ENCODE assay signal across 8 cellular contexts in genomic region chr3:33113772-33114621, GRCh38. TPM values are rescaled to one million over a fixed set of nuclear protein-coding genes. Genes with fewer than 3 reads are reported as not detected.
DNase-seq lines count a peak whose midpoint lies in the region; ATAC-seq and TF ChIP-seq lines count a peak whose summit lies in the region.

CRTAP (plus strand) TSS chr3:33114014; CDS start chr3:33114078, 64 bp downstream.

- H3K36me3 ChIP-seq in IMR-90 (ENCODE audit: control insufficient read depth, insufficient read depth, low read length) = peaks cover 2% of the 10 kb centered on the region; the same call in 1 of the 2 replicates

- no peak for TF ChIP-seq RAD21 in IMR-90 (IDR thresholded peaks at IDR 0.05; ENCODE audit: low read length)

- peaks cover 8% of the 10 kb centered on the region; the same call in 1 of the 2 replicates for H4K20me1 ChIP-seq in IMR-90 (ENCODE audit: insufficient read depth, low read length)

- peak within 1 kb of the TSS; percentile 57; the same call in 1 of the 2 replicates for H2AK5ac ChIP-seq in IMR-90 (ENCODE audit: low read depth, low read length)

- H3K56ac ChIP-seq in IMR-90 (ENCODE audit: extremely low read depth, insufficient read depth, low read length) = peak within 1 kb of the TSS; percentile 69

- H3K4me1 Mint-ChIP-seq in activated T-helper 17 cell treated with anti-CD3 and anti-CD28 coated beads, Interleukin-2, amount 50 U/mL, for 72 hours = peaks cover 37% of the 10 kb centered on the region
- peaks cover 9 to 19% of the 10 kb centered on the region in 2 donors for H3K4me1 Mint-ChIP-seq in natural killer cell

- H3K36me3 Mint-ChIP-seq in activated T-helper 17 cell treated with anti-CD3 and anti-CD28 coated beads, Interleukin-2, amount 50 U/mL, for 72 hours (ENCODE audit: low read depth) = no peaks in the 10 kb centered on the region
- no peaks in the 10 kb centered on the region for H3K36me3 Mint-ChIP-seq in natural killer cell

- H3K79me1 ChIP-seq in IMR-90 (ENCODE audit: low read depth in 1 of 2, low read length in 2 of 2) = peaks cover 20 to 34% of the 10 kb centered on the region in 2 experiments

- intact Hi-C loops in IMR-90 (cut with micrococcal nuclease) (loop anchor here (1.0 to 5.0 kb wide), 2 partner anchors 17 to 603 kb away; partner anchors contain the start of genes CLASP2, GLB1 and TMPPE), natural killer cell (cut with micrococcal nuclease) (loop anchor here (2.0 to 5.0 kb wide), 2 partner anchors 17 to 328 kb away; partner anchors contain the start of genes GLB1, TMPPE and UBP1)

- H3K27me3 Mint-ChIP-seq in activated T-helper 17 cell treated with anti-CD3 and anti-CD28 coated beads, Interleukin-2, amount 50 U/mL, for 72 hours = no peaks in the 10 kb centered on the region
- no peaks in the 10 kb centered on the region for H3K27me3 Mint-ChIP-seq in natural killer cell (ENCODE audit: low read depth in 2 of 2)

- no peak for TF ChIP-seq POLR2A in IMR-90 (IDR thresholded peaks at IDR 0.05; ENCODE audit: low read depth, low read length)

- DNase-seq in DMS79 (lab: John Stamatoyannopoulos, UW) = peak; percentile 25
- DNase-seq in IMR-90 = peak; percentile 94
- peak; percentile 73 for DNase-seq in RWPE1 (ENCODE audit: low spot score)
- peak; percentile 96 for DNase-seq in fibroblast of mammary gland (ENCODE audit: low read depth)
- DNase-seq in natural killer cell = peak; percentile 77
- peak; percentile 68 to 81 (median 76) for DNase-seq in stimulated activated naive CD4-positive, alpha-beta T cell (lab: John Stamatoyannopoulos, UW)

- no peak within 1 kb of the TSS for H2BK15ac ChIP-seq in IMR-90 (ENCODE audit: low read depth, low read length)

- H4K91ac ChIP-seq in IMR-90 (ENCODE audit: insufficient read depth, low read depth, low read length) = peak within 1 kb of the TSS; percentile 63; the same call in 1 of the 2 replicates

- H3K27me3 ChIP-seq in IMR-90 (ENCODE audit: control insufficient read depth, insufficient read depth, low read length) = no peaks in the 10 kb centered on the region

- peak within 1 kb of the TSS; percentile 53 for H3K14ac ChIP-seq in IMR-90 (replicated peaks; ENCODE audit: low read depth, low read length)

- H3K4me3 ChIP-seq in IMR-90 (ENCODE audit: insufficient read depth, low read depth, low read length) (peak within 1 kb of the TSS; percentile 78), fibroblast of mammary gland (ENCODE audit: control insufficient read depth, low read depth, low read length) (peak within 1 kb of the TSS; percentile 58)

- H3K27ac Mint-ChIP-seq in activated T-helper 17 cell treated with anti-CD3 and anti-CD28 coated beads, Interleukin-2, amount 50 U/mL, for 72 hours = peak within 1 kb of the TSS; percentile 79
- peak within 1 kb of the TSS; percentile 66 to 86 for H3K27ac Mint-ChIP-seq in natural killer cell

- H4K8ac ChIP-seq in IMR-90 (ENCODE audit: low read depth in 2 of 2, low read length in 2 of 2) = peak within 1 kb of the TSS; percentile 53 to 76; a peak in 3 of 4 replicates

- H3K9ac ChIP-seq in IMR-90 (ENCODE audit: low read depth, low read length) = peak within 1 kb of the TSS; percentile 74

- POLR2A ChIA-PET in IMR-90 (lab: Charles Lee; ENCODE audit: unreplicated experiment) = no interaction called here
- POLR2A ChIA-PET in RWPE1 (lab: Yijun Ruan, JAX; ENCODE audit: low non-redundant PET) = no interaction called here

- peak within 1 kb of the TSS; percentile 43 for H4K5ac ChIP-seq in IMR-90 (ENCODE audit: low read depth, low read length)

- 0 out of 2 replicates have a peak within 1 kb of the TSS, but pooled peaks have one; percentile 44 for H3K23ac ChIP-seq in IMR-90 (ENCODE audit: low read depth, low read length)

- in situ Hi-C loops in IMR-90 (cut with MboI; ENCODE audit: low sequenced_read_pairs) = no loop called here

- H3K4me2 ChIP-seq in IMR-90 (ENCODE audit: low read depth, low read length) = peak within 1 kb of the TSS; percentile 89

- 1% methylated on average over 50 of the region's 98 CpGs; no CpG with 5 or more reads in 1 of the 2 experiments for WGBS in IMR-90 (ENCODE audit: extremely low coverage in 2 of 2, insufficient read length in 1 of 2), 2 experiments

- no peaks in the 10 kb centered on the region for H3K9me3 Mint-ChIP-seq in activated T-helper 17 cell treated with anti-CD3 and anti-CD28 coated beads, Interleukin-2, amount 50 U/mL, for 72 hours
- no peaks in the 10 kb centered on the region for H3K9me3 Mint-ChIP-seq in natural killer cell

- no peaks in the 10 kb centered on the region for H3K9me3 ChIP-seq in IMR-90 (ENCODE audit: control insufficient read depth, insufficient read depth, low read length)

- peak within 1 kb of the TSS; percentile 83 for H2AK9ac ChIP-seq in IMR-90 (replicated peaks; ENCODE audit: low read depth, low read length, poor library complexity)

- H2AFZ ChIP-seq in IMR-90 (replicated peaks; ENCODE audit: low read length, poor library complexity) = peak within 1 kb of the TSS; percentile 95

- TF ChIP-seq CTCF in IMR-90 (conservative IDR thresholded peaks at IDR 0.05; ENCODE audit: low read depth, low read length) (no peak; the same call in 1 of the 2 replicates), RWPE1 (conservative IDR thresholded peaks at IDR 0.05; ENCODE audit: low read depth) (no peak), fibroblast of mammary gland (conservative IDR thresholded peaks at IDR 0.05; ENCODE audit: control insufficient read depth, insufficient read depth, low read depth, low read length) (no peak), natural killer cell (IDR thresholded peaks at IDR 0.05) (no peak)

- H2BK20ac ChIP-seq in IMR-90 (ENCODE audit: low read depth, low read length) = no peak within 1 kb of the TSS

- H2BK5ac ChIP-seq in IMR-90 (ENCODE audit: low read depth, low read length, poor library complexity, severe bottlenecking) = peak within 1 kb of the TSS; percentile 48

- peak within 1 kb of the TSS; percentile 11; the same call in 1 of the 2 replicates for H3K18ac ChIP-seq in IMR-90 (ENCODE audit: low read depth, low read length)

- ATAC-seq in GM21529 (IDR thresholded peaks at IDR 0.05; ENCODE audit: unreplicated experiment) = peak; percentile 78
- ATAC-seq in IMR-90 (ENCODE audit: low read depth) = peak; percentile 91
- peak; percentile 84 for ATAC-seq in activated T-helper 17 cell treated with anti-CD3 and anti-CD28 coated beads, Interleukin-2, amount 50 U/mL, for 72 hours (replicated peaks)
- ATAC-seq in natural killer cell = peak; percentile 89 to 94 (median 90)

- CTCF ChIA-PET in IMR-90 (lab: Yijun Ruan, JAX) = no interaction called here
- CTCF ChIA-PET in RWPE1 (lab: Yijun Ruan, JAX) = interaction anchor here (0.7 kb wide), 1 partner anchor 167 kb away, joined by 3 read pairs; no protein-coding TSS in a partner anchor

- TSS peak; percentile 100 for BruUV-seq in IMR-90 (replicated peaks; lab: Mats Ljungman, UMichigan)

- dilution Hi-C loops in IMR-90 (cut with HindIII; ENCODE audit: low sequenced_read_pairs, unreplicated experiment) = no loop called here

- no peak within 1 kb of the TSS for H2BK120ac ChIP-seq in IMR-90 (ENCODE audit: low read depth, low read length)

- H3K4me3 Mint-ChIP-seq in activated T-helper 17 cell treated with anti-CD3 and anti-CD28 coated beads, Interleukin-2, amount 50 U/mL, for 72 hours = peak within 1 kb of the TSS; percentile 87
- H3K4me3 Mint-ChIP-seq in natural killer cell = peak within 1 kb of the TSS; percentile 88

- no peaks in the 10 kb centered on the region; the same call in 1 of the 2 replicates for H3K4me1 ChIP-seq in IMR-90 (ENCODE audit: control insufficient read depth, insufficient read depth, low read length)

- H3K27ac ChIP-seq in IMR-90 (ENCODE audit: insufficient read depth, low read length) (peak within 1 kb of the TSS; percentile 82), RWPE1 (peak within 1 kb of the TSS; percentile 99)

- peak within 1 kb of the TSS; percentile 67 for H3K4ac ChIP-seq in IMR-90 (ENCODE audit: low read depth, low read length)

- H3K9me1 ChIP-seq in IMR-90 (ENCODE audit: insufficient read depth, low read length) = peaks cover 3% of the 10 kb centered on the region; the same call in 1 of the 2 replicates

TF ChIP-seq in IMR-90, 13 proteins besides CTCF, POLR2A, EP300 and RAD21:
- peak; percentile 53; the same call in 1 of the 2 replicates for TF ChIP-seq MXI1 (IDR thresholded peaks at IDR 0.05; ENCODE audit: borderline replicate concordance, low read depth, low read length)
- peak; percentile 8 for TF ChIP-seq RCOR1 (IDR thresholded peaks at IDR 0.05; ENCODE audit: insufficient replicate concordance, low read length)
- TF ChIP-seq BHLHE40 (IDR thresholded peaks at IDR 0.05; ENCODE audit: low read depth, low read length) = no peak

RNA-seq across cellular contexts. Expression of gene CRTAP, which starts in this region (rescaled TPM):
- 86.9 and 108 TPM in 2 replicates for total RNA-seq in IMR-90 (2012; rRNA removed)
- polyA plus RNA-seq in IMR-90 (2012; rRNA removed) = 205 and 208 TPM in 2 replicates
- 105 and 123 TPM in 2 replicates for polyA plus RNA-seq in IMR-90 (2012; cell fraction: cytosol; rRNA removed)
- 30.4 and 63.0 TPM in 2 replicates for polyA plus RNA-seq in IMR-90 (2012; cell fraction: nucleus; rRNA removed; ENCODE audit: low replicate concordance)
- total RNA-seq in activated T-helper 17 cell treated with anti-CD3 and anti-CD28 coated beads, Interleukin-2, amount 50 U/mL, for 72 hours = 10 to 100 TPM; 38.2 to 60.7 TPM
- 10 to 100 TPM; 32.4 to 38.2 (median 37.9) TPM for total RNA-seq in natural killer cell

Comparison
In these comparisons a context has a peak if more than half of its experiments do, and no peak if none do; other contexts are left out.
1. Peak in every context shown above with its lines: DNase-seq, ATAC-seq, H3K4me3 ChIP-seq and H3K27ac ChIP-seq.
2. DNase-seq: peak in every context shown above with its lines; median percentile 96 in fibroblast of mammary gland; 94 in IMR-90; 77 in natural killer cell; 76 in stimulated activated naive CD4-positive, alpha-beta T cell; 73 in RWPE1; 25 in DMS79.